ENCODE assay signal across 20 cellular contexts in the genomic region with DNA sequence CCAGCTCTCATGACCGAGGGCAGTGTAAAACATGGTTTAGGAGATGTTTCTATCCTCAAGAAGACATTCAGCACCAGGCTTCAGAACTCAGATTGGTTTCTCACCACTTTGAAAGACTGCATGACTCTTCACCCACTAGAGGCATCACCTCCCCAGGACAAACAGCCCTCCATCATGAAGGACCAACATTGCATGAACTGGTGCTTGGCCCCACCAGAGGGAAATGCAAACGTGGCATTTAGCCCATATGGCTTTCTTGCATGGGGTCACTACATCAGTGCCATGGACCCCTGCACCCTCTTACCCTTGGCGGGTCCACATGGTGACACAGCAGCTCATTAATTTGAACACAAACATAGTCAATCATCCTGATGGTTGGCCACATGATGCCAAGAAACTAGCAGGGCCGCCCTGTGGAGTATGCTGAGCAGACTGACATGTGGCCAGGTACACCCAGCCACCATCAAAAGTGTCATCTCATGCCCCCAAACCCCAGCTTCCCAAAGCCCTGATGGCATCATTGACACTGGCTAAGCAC.
"Had no signal": no experiment of that assay in that cellular context is flagged by ENCODE, and none has a peak within 500 bp of the region (broad histone marks: within the 10 kb centered on the region; RNA-seq: fewer than 3 reads in every experiment).

No MANE protein-coding gene starts in this region.

- DNase-seq: activated CD4-positive, alpha-beta T cell treated with anti-CD3 and anti-CD28 coated beads for 48 hours; activated CD8-positive, alpha-beta memory T cell treated with anti-CD3 and anti-CD28 coated beads, Interleukin-2, amount 50 U/mL, for 48 hours; activated CD8-positive, alpha-beta T cell treated with anti-CD3 and anti-CD28 coated beads for 36 hours; activated effector memory CD4-positive, alpha-beta T cell treated with Interleukin-2 at 50 U/mL for 16 hours; activated naive CD4-positive, alpha-beta T cell treated with anti-CD3 and anti-CD28 coated beads, Interleukin-2, amount 10 ng/mL, durations not matched to agents 7 days and 5 days; activated T-cell treated with anti-CD3 and anti-CD28 coated beads, Interleukin-2, amount 50 U/mL, for 48 hours; aorta; brain microvascular endothelial cell; foreskin melanocyte; glutamatergic neuron; lower lobe of right lung; nucleus accumbens; posterior cingulate gyrus; spleen; stimulated activated CD4-positive, alpha-beta T cell treated with anti-CD3 and anti-CD28 coated beads, Interleukin-4, amount 100 ng/mL, for 4 hours; stimulated activated naive CD4-positive, alpha-beta T cell treated with Interleukin-2 at 50 U/mL for 16 hours; tibial artery had no signal

- H3K4me3 Mint-ChIP-seq: activated CD8-positive, alpha-beta T cell treated with anti-CD3 and anti-CD28 coated beads for 36 hours; activated naive CD4-positive, alpha-beta T cell treated with anti-CD3 and anti-CD28 coated beads, Interleukin-2, amount 10 ng/mL, durations not matched to agents 7 days and 5 days; nephron; WTC11 had no signal

- H3K4me1 ChIP-seq: lower lobe of right lung, tibial artery had no signal

- H3K4me3 ChIP-seq: coronary artery, lower lobe of right lung, spleen, tibial artery had no signal

- H3K36me3 Mint-ChIP-seq: activated naive CD4-positive, alpha-beta T cell treated with anti-CD3 and anti-CD28 coated beads, Interleukin-2, amount 10 ng/mL, durations not matched to agents 7 days and 5 days; WTC11 had no signal

- H3K4me1 Mint-ChIP-seq: activated naive CD4-positive, alpha-beta T cell treated with anti-CD3 and anti-CD28 coated beads, Interleukin-2, amount 10 ng/mL, durations not matched to agents 7 days and 5 days; WTC11 had no signal

- H3K36me3 ChIP-seq: brain microvascular endothelial cell, lower lobe of right lung, spleen, tibial artery had no signal

- H3K27ac Mint-ChIP-seq: activated CD8-positive, alpha-beta T cell treated with anti-CD3 and anti-CD28 coated beads for 36 hours; activated naive CD4-positive, alpha-beta T cell treated with anti-CD3 and anti-CD28 coated beads, Interleukin-2, amount 10 ng/mL, durations not matched to agents 7 days and 5 days; nephron; WTC11 had no signal

- H3K27me3 ChIP-seq: brain microvascular endothelial cell, tibial artery had no signal

- H3K9me3 ChIP-seq: lower lobe of right lung, tibial artery had no signal

- H3K27ac ChIP-seq: brain microvascular endothelial cell, coronary artery, lower lobe of right lung, spleen, tibial artery had no signal

- H3K9me3 Mint-ChIP-seq: activated CD8-positive, alpha-beta T cell treated with anti-CD3 and anti-CD28 coated beads for 36 hours; activated naive CD4-positive, alpha-beta T cell treated with anti-CD3 and anti-CD28 coated beads, Interleukin-2, amount 10 ng/mL, durations not matched to agents 7 days and 5 days; nephron had no signal
